ENCODE assay signal across 12 cellular contexts in genomic region chr10:114609518-114610426, GRCh38.
"Had no signal": no experiment of that assay in that cellular context is flagged by ENCODE, and none has a peak within 500 bp of the region (broad histone marks: within the 10 kb centered on the region; RNA-seq: fewer than 3 reads in every experiment).

No MANE protein-coding gene starts in this region.

- H3K36me3 ChIP-seq: ovary had no signal

- DNase-seq: activated CD4-positive, alpha-beta T cell treated with anti-CD3 and anti-CD28 coated beads for 48 hours; amniotic stem cell; body of pancreas; effector memory CD8-positive, alpha-beta T cell; glutamatergic neuron; ovary; retina had no signal

- H3K9me3 ChIP-seq: body of pancreas, ovary had no signal

- H3K27ac ChIP-seq: epithelial cell of prostate, ovary had no signal

- H3K27me3 ChIP-seq: body of pancreas, ovary had no signal

- ATAC-seq: body of pancreas; effector memory CD8-positive, alpha-beta T cell; left lobe of liver; stimulated activated memory B cell treated with anti-CD40 and anti-IgM and Interleukin-4, amounts not matched to agents 10 μg/mL and 1 μg/mL and 100 μg/mL, for 72 hours; WTC11 had no signal

- H3K4me3 ChIP-seq: body of pancreas, ovary, smooth muscle cell had no signal
